In genomic region chr11:70270104-70270876, GRCh38 we compare ENCODE assay signal across 1 cellular context.
A peak's percentile ranks its signal among the peaks of the same experiment; 100 is the strongest.
TF ChIP-seq lines count a peak whose summit lies in the region.

Gene PPFIA1, plus strand, starts transcription at chr11:70270690. Its CDS starts 1,483 bp downstream, at chr11:70272173.

TF ChIP-seq in HepG2, 621 proteins besides CTCF, POLR2A, EP300 and RAD21 (continued from another document and continues in another):
- TF ChIP-seq BCL3 (CRISPR knock-in tag; IDR thresholded peaks at IDR 0.05) (no peak; the same call in 1 of the 2 replicates), ZNF234 (CRISPR knock-in tag; conservative IDR thresholded peaks at IDR 0.05) (no peak), CC2D1A (CRISPR knock-in tag; IDR thresholded peaks at IDR 0.05) (no peak), GZF1 (CRISPR knock-in tag; IDR thresholded peaks at IDR 0.05) (no peak), RNF219 (CRISPR knock-in tag; IDR thresholded peaks at IDR 0.05) (no peak; the same call in 1 of the 2 replicates), ZNF274 (CRISPR knock-in tag; IDR thresholded peaks at IDR 0.05) (no peak), WIZ (CRISPR knock-in tag; IDR thresholded peaks at IDR 0.05) (no peak), ZNF136 (CRISPR knock-in tag; IDR thresholded peaks at IDR 0.05; ENCODE audit: low read depth) (no peak), TBL1XR1 (IDR thresholded peaks at IDR 0.05; ENCODE audit: borderline replicate concordance, low read length, partially characterized antibody) (no peak), ZNF563 (CRISPR knock-in tag; IDR thresholded peaks at IDR 0.05) (0 out of 2 replicates have a peak, but pooled peaks have one; percentile 6), JUND (CRISPR knock-in tag; IDR thresholded peaks at IDR 0.05) (no peak), MTF1 (CRISPR knock-in tag; IDR thresholded peaks at IDR 0.05) (0 out of 2 replicates have a peak, but pooled peaks have one; percentile 28), NBN (conservative IDR thresholded peaks at IDR 0.05) (no peak), DRAP1 (CRISPR knock-in tag; IDR thresholded peaks at IDR 0.05) (0 out of 2 replicates have a peak, but pooled peaks have one; percentile 32), KDM5B (CRISPR knock-in tag; IDR thresholded peaks at IDR 0.05; ENCODE audit: borderline replicate concordance) (peak; percentile 63; the same call in 1 of the 2 replicates), ZNF550 (CRISPR knock-in tag; IDR thresholded peaks at IDR 0.05; ENCODE audit: borderline replicate concordance) (0 out of 2 replicates have a peak, but pooled peaks have one; percentile 68), ARNTL (CRISPR knock-in tag; IDR thresholded peaks at IDR 0.05) (peak; percentile 32; the same call in 1 of the 2 replicates), AHDC1 (CRISPR knock-in tag; IDR thresholded peaks at IDR 0.05; ENCODE audit: borderline replicate concordance) (no peak), GTF2F1 (IDR thresholded peaks at IDR 0.05; ENCODE audit: low read length) (no peak), SAFB2 (CRISPR knock-in tag; IDR thresholded peaks at IDR 0.05; ENCODE audit: borderline replicate concordance, low read depth) (no peak; the same call in 1 of the 2 replicates), MTA1 (CRISPR knock-in tag; IDR thresholded peaks at IDR 0.05; ENCODE audit: borderline replicate concordance) (peak; percentile 42; the same call in 1 of the 2 replicates), TOPORS (CRISPR knock-in tag; IDR thresholded peaks at IDR 0.05) (no peak), CEBPG (CRISPR knock-in tag; IDR thresholded peaks at IDR 0.05) (no peak), ZNF891 (CRISPR knock-in tag; IDR thresholded peaks at IDR 0.05) (peak; percentile 62; the same call in 1 of the 2 replicates), SPEN (CRISPR knock-in tag; IDR thresholded peaks at IDR 0.05; ENCODE audit: low read depth) (0 out of 2 replicates have a peak, but pooled peaks have one; percentile 8), FOXA3 (CRISPR knock-in tag; IDR thresholded peaks at IDR 0.05) (no peak), POLR2G (IDR thresholded peaks at IDR 0.05; ENCODE audit: low read depth, low read length) (peak; percentile 79), ZNF503 (CRISPR knock-in tag; IDR thresholded peaks at IDR 0.05) (0 out of 2 replicates have a peak, but pooled peaks have one; percentile 26), ZNF775 (CRISPR knock-in tag; IDR thresholded peaks at IDR 0.05; ENCODE audit: borderline replicate concordance) (no peak; the same call in 1 of the 2 replicates), FOXA1 (IDR thresholded peaks at IDR 0.05) (no peak), FOXA1 (CRISPR knock-in tag; IDR thresholded peaks at IDR 0.05) (no peak), TIGD3 (CRISPR knock-in tag; IDR thresholded peaks at IDR 0.05; ENCODE audit: borderline replicate concordance) (0 out of 2 replicates have a peak, but pooled peaks have one; percentile 44), HMG20B (CRISPR knock-in tag; conservative IDR thresholded peaks at IDR 0.05) (no peak), HDAC6 (IDR thresholded peaks at IDR 0.05; ENCODE audit: low read depth, low read length) (no peak), ZBTB1 (CRISPR knock-in tag; IDR thresholded peaks at IDR 0.05; ENCODE audit: borderline replicate concordance) (no peak), PAF1 (CRISPR knock-in tag; IDR thresholded peaks at IDR 0.05) (no peak), ZNF275 (CRISPR knock-in tag; IDR thresholded peaks at IDR 0.05; ENCODE audit: borderline replicate concordance) (0 out of 2 replicates have a peak, but pooled peaks have one; percentile 31), ZFYVE20 (CRISPR knock-in tag; IDR thresholded peaks at IDR 0.05; ENCODE audit: borderline replicate concordance, low read depth) (no peak), ZNF333 (CRISPR knock-in tag; IDR thresholded peaks at IDR 0.05; ENCODE audit: borderline replicate concordance) (peak; percentile 64; the same call in 1 of the 2 replicates)
- TF ChIP-seq, protein P1, sequence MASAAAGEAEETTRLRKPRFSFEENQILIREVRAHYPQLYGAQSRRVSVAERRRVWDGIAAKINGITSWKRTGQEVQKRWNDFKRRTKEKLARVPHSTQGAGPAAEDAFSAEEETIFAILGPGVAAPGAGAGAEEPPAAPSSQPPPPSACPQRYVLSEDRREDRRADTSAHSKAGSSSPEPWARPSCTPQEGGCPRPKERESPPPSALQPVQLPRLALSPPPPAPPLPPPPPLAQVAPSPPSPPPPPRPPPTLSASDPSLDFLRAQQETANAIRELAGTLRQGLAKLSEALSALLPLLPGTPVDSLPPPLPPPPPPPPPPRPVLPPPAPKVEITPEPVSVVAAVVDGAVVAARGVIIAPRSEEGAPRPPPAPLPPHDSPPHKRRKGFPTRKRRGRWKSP (CRISPR knock-in tag; IDR thresholded peaks at IDR 0.05): peak; percentile 58; the same call in 1 of the 2 replicates
- TF ChIP-seq, protein P2, sequence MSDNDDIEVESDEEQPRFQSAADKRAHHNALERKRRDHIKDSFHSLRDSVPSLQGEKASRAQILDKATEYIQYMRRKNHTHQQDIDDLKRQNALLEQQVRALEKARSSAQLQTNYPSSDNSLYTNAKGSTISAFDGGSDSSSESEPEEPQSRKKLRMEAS (IDR thresholded peaks at IDR 0.05): peak; percentile 43
- TF ChIP-seq, protein P3, sequence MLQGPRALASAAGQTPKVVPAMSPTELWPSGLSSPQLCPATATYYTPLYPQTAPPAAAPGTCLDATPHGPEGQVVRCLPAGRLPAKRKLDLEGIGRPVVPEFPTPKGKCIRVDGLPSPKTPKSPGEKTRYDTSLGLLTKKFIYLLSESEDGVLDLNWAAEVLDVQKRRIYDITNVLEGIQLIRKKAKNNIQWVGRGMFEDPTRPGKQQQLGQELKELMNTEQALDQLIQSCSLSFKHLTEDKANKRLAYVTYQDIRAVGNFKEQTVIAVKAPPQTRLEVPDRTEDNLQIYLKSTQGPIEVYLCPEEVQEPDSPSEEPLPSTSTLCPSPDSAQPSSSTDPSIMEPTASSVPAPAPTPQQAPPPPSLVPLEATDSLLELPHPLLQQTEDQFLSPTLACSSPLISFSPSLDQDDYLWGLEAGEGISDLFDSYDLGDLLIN (CRISPR knock-in tag; IDR thresholded peaks at IDR 0.05; ENCODE audit: borderline replicate concordance): 0 out of 2 replicates have a peak, but pooled peaks have one; percentile 39
- TF ChIP-seq, protein P4, sequence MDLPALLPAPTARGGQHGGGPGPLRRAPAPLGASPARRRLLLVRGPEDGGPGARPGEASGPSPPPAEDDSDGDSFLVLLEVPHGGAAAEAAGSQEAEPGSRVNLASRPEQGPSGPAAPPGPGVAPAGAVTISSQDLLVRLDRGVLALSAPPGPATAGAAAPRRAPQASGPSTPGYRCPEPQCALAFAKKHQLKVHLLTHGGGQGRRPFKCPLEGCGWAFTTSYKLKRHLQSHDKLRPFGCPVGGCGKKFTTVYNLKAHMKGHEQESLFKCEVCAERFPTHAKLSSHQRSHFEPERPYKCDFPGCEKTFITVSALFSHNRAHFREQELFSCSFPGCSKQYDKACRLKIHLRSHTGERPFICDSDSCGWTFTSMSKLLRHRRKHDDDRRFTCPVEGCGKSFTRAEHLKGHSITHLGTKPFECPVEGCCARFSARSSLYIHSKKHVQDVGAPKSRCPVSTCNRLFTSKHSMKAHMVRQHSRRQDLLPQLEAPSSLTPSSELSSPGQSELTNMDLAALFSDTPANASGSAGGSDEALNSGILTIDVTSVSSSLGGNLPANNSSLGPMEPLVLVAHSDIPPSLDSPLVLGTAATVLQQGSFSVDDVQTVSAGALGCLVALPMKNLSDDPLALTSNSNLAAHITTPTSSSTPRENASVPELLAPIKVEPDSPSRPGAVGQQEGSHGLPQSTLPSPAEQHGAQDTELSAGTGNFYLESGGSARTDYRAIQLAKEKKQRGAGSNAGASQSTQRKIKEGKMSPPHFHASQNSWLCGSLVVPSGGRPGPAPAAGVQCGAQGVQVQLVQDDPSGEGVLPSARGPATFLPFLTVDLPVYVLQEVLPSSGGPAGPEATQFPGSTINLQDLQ (CRISPR knock-in tag; IDR thresholded peaks at IDR 0.05): no peak
